8 cellular contexts compared by ENCODE assay signal in the genomic region with DNA sequence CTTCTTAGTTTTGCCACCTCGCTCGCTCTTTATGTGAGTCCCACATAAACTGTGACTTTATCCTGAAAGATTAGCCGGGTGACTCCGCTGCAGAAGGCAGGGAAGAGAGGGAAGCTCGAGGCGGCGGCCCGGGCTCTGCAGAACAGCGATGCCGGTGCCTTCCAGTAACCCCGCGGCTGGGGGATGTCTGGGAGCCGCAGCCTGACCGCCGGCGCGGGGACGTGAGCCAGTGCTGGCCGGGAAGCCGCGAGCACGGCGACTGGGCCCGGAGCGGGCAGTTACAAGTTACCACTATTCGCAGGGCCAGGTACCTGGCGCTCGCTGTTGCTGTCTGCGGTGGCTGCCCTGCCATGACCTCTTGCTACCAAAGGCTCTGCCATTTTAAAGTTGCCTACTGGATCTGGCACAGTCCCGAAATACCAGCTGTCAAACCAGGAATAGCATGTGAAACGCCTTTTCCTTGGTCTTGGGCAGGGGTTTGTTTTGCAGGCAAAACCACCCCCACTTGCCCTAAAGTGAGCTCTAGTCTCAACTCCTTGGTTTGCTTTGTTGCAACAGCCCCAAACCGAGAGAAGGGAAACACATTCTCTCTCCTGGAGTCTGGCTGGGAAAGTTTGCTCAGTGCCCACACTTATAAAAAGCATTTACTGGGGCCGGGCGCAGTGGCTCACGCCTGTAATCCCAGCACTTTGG.
DNase-seq lines count a peak whose midpoint lies in the region; ATAC-seq, FAIRE-seq and TF ChIP-seq lines count a peak whose summit lies in the region.

No MANE protein-coding gene starts in this region.

- peaks cover 31% of the 10 kb centered on the region for H4K20me1 ChIP-seq in astrocyte (ENCODE audit: insufficient read depth, low read length)

- no peaks in the 10 kb centered on the region for H3K27me3 Mint-ChIP-seq in activated CD4-positive, alpha-beta T cell treated with anti-CD3 and anti-CD28 coated beads for 36 hours
- no peaks in the 10 kb centered on the region for H3K27me3 Mint-ChIP-seq in astrocyte (ENCODE audit: low read depth, unreplicated experiment)

- TF ChIP-seq CTCF in astrocyte (IDR thresholded peaks at IDR 0.05; ENCODE audit: insufficient read depth, low read depth, low read length) (no peak), psoas muscle (IDR thresholded peaks at IDR 0.05) (no peak)

- intact Hi-C loops in activated CD4-positive, alpha-beta T cell treated with anti-CD3 and anti-CD28 coated beads for 36 hours (cut with DNase I, micrococcal nuclease), result loop anchor here (5.0 to 10.0 kb wide), 3 partner anchors 206 to 1362 kb away; a partner anchor contains a TSS
- intact Hi-C loops in psoas muscle (cut with DNase I), result loop anchor here (1.0 to 5.0 kb wide), 4 partner anchors 71 to 296 kb away; no protein-coding TSS in a partner anchor

- H3K4me3 ChIP-seq in astrocyte (ENCODE audit: insufficient read depth, low read depth, low read length) (peak overlapping the region; percentile 95), psoas muscle (peak overlapping the region; percentile 90)

- peaks cover 50% of the 10 kb centered on the region for H3K4me1 Mint-ChIP-seq in activated CD4-positive, alpha-beta T cell treated with anti-CD3 and anti-CD28 coated beads for 36 hours
- peaks cover 29% of the 10 kb centered on the region for H3K4me1 Mint-ChIP-seq in astrocyte (ENCODE audit: low read depth, unreplicated experiment)

- H3K9me3 ChIP-seq in astrocyte (ENCODE audit: insufficient read depth, low read depth, low read length) (no peaks in the 10 kb centered on the region), psoas muscle (no peaks in the 10 kb centered on the region)

- POLR2A ChIA-PET in activated CD4-positive, alpha-beta T cell treated with anti-CD3 and anti-CD28 coated beads for 36 hours (lab: Charles Lee), result no interaction called here

- H3K27me3 ChIP-seq in astrocyte (ENCODE audit: insufficient read depth, low read length) (no peaks in the 10 kb centered on the region), psoas muscle (ENCODE audit: insufficient read depth in 3 of 3, low read length in 2 of 3) (no peaks in the 10 kb centered on the region)

- H3K4me1 ChIP-seq in astrocyte (ENCODE audit: insufficient read depth, low read length) (peaks cover 41% of the 10 kb centered on the region), psoas muscle (peaks cover 28% of the 10 kb centered on the region)

- 6 to 9% (median 6%) methylated on average over 33 to 35 of the region's 35 CpGs for WGBS in psoas muscle, 3 donors

- no peak for FAIRE-seq in astrocyte (lab: Jason Lieb, UNC)

- H3K4me2 ChIP-seq in astrocyte (ENCODE audit: low read length), result peak overlapping the region; percentile 93

- H3K79me2 ChIP-seq in astrocyte (ENCODE audit: insufficient read depth, low read length), result peaks cover 33% of the 10 kb centered on the region

- peaks cover 18% of the 10 kb centered on the region for H3K36me3 Mint-ChIP-seq in activated CD4-positive, alpha-beta T cell treated with anti-CD3 and anti-CD28 coated beads for 36 hours (ENCODE audit: low read depth)
- peaks cover 19% of the 10 kb centered on the region for H3K36me3 Mint-ChIP-seq in astrocyte (ENCODE audit: low read depth, unreplicated experiment)

- H3K36me3 ChIP-seq in astrocyte (ENCODE audit: insufficient read depth, low read length) (peaks cover 25% of the 10 kb centered on the region), psoas muscle (ENCODE audit: insufficient read depth in 1 of 2, low read depth in 1 of 2) (peaks cover 10 to 25% of the 10 kb centered on the region in 2 donors)

- H3K27ac Mint-ChIP-seq in activated CD4-positive, alpha-beta T cell treated with anti-CD3 and anti-CD28 coated beads for 36 hours, result peak overlapping the region; percentile 76
- H3K27ac Mint-ChIP-seq in astrocyte (ENCODE audit: unreplicated experiment), result peak overlapping the region; percentile 99

- peak overlapping the region; percentile 96 for H3K4me3 Mint-ChIP-seq in activated CD4-positive, alpha-beta T cell treated with anti-CD3 and anti-CD28 coated beads for 36 hours
- H3K4me3 Mint-ChIP-seq in astrocyte (ENCODE audit: unreplicated experiment), result peak overlapping the region; percentile 85

- ATAC-seq in activated CD4-positive, alpha-beta T cell treated with anti-CD3 and anti-CD28 coated beads for 36 hours, result no peak
- ATAC-seq in psoas muscle (peak; percentile 47 to 73 (median 62)), GM19397 (IDR thresholded peaks at IDR 0.05; ENCODE audit: unreplicated experiment) (no peak), GM19463 (IDR thresholded peaks at IDR 0.05; ENCODE audit: unreplicated experiment) (no peak)

- H2AFZ ChIP-seq in astrocyte (ENCODE audit: low read depth, low read length), result peak overlapping the region; percentile 36

- peak overlapping the region; percentile 95 for H3K9ac ChIP-seq in astrocyte (ENCODE audit: low read length)

- H3K27ac ChIP-seq in astrocyte (ENCODE audit: low read depth, low read length) (peak overlapping the region; percentile 95), psoas muscle (peak overlapping the region; percentile 98)

- no peaks in the 10 kb centered on the region for H3K9me3 Mint-ChIP-seq in activated CD4-positive, alpha-beta T cell treated with anti-CD3 and anti-CD28 coated beads for 36 hours (ENCODE audit: low read depth)
- no peaks in the 10 kb centered on the region for H3K9me3 Mint-ChIP-seq in astrocyte (ENCODE audit: unreplicated experiment)

- CTCF ChIA-PET in activated CD4-positive, alpha-beta T cell treated with anti-CD3 and anti-CD28 coated beads for 36 hours (lab: Charles Lee), result interaction anchor here (0.7 to 4.6 kb wide), 6 partner anchors 18 to 661 kb away, joined by 3 to 36 read pairs (median 10); no protein-coding TSS in a partner anchor

- DNase-seq in activated CD4-positive, alpha-beta T cell treated with anti-CD3 and anti-CD28 coated beads for 36 hours, result peak; percentile 16
- no peak for DNase-seq in activated CD4-positive, alpha-beta T cell treated with anti-CD3 and anti-CD28 coated beads, Interleukin-2, amount 50 U/mL, for 1 hour
- peak; percentile 58 for DNase-seq in astrocyte (ENCODE audit: low read depth)
- peak; percentile 43 to 58 for DNase-seq in hippocampal formation (lab: John Stamatoyannopoulos, UW)
- DNase-seq in psoas muscle, result peak; percentile 74 to 85
- no peak for DNase-seq in NCI-H2227 (lab: John Stamatoyannopoulos, UW; ENCODE audit: unreplicated experiment)

Comparison
In these comparisons a context has a peak if more than half of its experiments do, and no peak if none do; other contexts are left out.
1. DNase-seq: peak in activated CD4-positive, alpha-beta T cell treated with anti-CD3 and anti-CD28 coated beads for 36 hours (single experiment), astrocyte (single experiment), hippocampal formation (2 of 2) and psoas muscle (2 of 2); none in activated CD4-positive, alpha-beta T cell treated with anti-CD3 and anti-CD28 coated beads, Interleukin-2, amount 50 U/mL, for 1 hour (single experiment) and NCI-H2227 (single experiment).
2. ATAC-seq: peak in psoas muscle (4 of 4); none in activated CD4-positive, alpha-beta T cell treated with anti-CD3 and anti-CD28 coated beads for 36 hours (single experiment), GM19397 (single experiment) and GM19463 (single experiment).